In genomic region chr12:2955888-2956287, GRCh38 we compare ENCODE assay signal across 8 cellular contexts. TPM values are rescaled to one million over a fixed set of nuclear protein-coding genes. Genes with fewer than 3 reads are reported as not detected.
"Had no signal": no experiment of that assay in that cellular context is flagged by ENCODE, and none has a peak within 500 bp of the region (broad histone marks: within the 10 kb centered on the region; RNA-seq: fewer than 3 reads in every experiment).

No MANE protein-coding gene starts in this region.

- H3K36me3 Mint-ChIP-seq: IgD-negative memory B cell had no signal

- FAIRE-seq: H1, H54, HTR-8/SVneo had no signal

- H3K4me3 Mint-ChIP-seq: GM23338, H9, IgD-negative memory B cell had no signal

- ATAC-seq: GM23338 had no signal

- H3K4me2 ChIP-seq: GM23338 had no signal

- DNase-seq: H9, HCEC 1CT, KBM-7 had no signal

- H2AFZ ChIP-seq: GM23338 had no signal

- H3K9me3 Mint-ChIP-seq: GM23338, H9 had no signal

- H3K27ac Mint-ChIP-seq: GM23338, H9 had no signal

- H3K4me3 ChIP-seq: GM23338 had no signal

RNA-seq across cellular contexts. Expression of gene TEAD4, which starts 3.3 kb away (rescaled TPM):
- polyA plus RNA-seq: IgD-negative memory B cell had no signal
